ENCODE assay signal across 10 cellular contexts in the genomic region with DNA sequence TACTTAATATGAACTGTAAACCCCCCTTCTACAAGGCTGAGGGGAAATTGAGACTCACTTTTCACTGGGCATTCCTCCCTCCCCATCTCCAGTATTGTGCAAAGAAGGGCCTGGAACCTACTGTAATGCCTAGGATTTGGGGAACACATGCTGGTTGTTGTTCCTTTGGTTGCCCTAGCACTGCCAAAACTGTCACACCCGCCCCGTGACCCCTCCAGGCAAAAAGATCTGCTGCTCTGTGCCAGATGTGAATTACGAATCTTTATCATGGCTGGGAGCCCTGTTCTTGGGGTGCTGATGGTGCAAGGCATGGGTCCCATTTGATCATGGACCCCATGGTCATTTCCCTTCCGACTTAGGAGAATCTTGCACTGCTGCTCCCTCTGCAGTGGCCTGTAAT.
DNase-seq lines count a peak whose midpoint lies in the region; ATAC-seq and TF ChIP-seq lines count a peak whose summit lies in the region.
"Had no signal": no experiment of that assay in that cellular context is flagged by ENCODE, and none has a peak within 500 bp of the region (broad histone marks: within the 10 kb centered on the region; RNA-seq: fewer than 3 reads in every experiment).

No MANE protein-coding gene starts in this region.

- H3K36me3 ChIP-seq in ACC112 (ENCODE audit: insufficient read depth, low read length) (no peaks in the 10 kb centered on the region), IMR-90 (ENCODE audit: control insufficient read depth, insufficient read depth, low read length) (peaks cover 26% of the 10 kb centered on the region), BE2C (no peaks in the 10 kb centered on the region)

- H3K4me1 ChIP-seq in ACC112 (ENCODE audit: control insufficient read depth, insufficient read depth, low read length, unreplicated experiment) (peaks cover 60% of the 10 kb centered on the region), IMR-90 (ENCODE audit: control insufficient read depth, insufficient read depth, low read length) (peaks cover 27% of the 10 kb centered on the region), BE2C (no peaks in the 10 kb centered on the region)

- peak overlapping the region; percentile 17; the same call in 1 of the 2 replicates for H3K18ac ChIP-seq in IMR-90 (ENCODE audit: low read depth, low read length)

- H3K27me3 Mint-ChIP-seq in chondrocyte (ENCODE audit: low read depth) (no peaks in the 10 kb centered on the region), naive B cell (peaks cover 0 to 12% (median 0%) of the 10 kb centered on the region in 3 donors)

- H3K79me2 ChIP-seq in ACC112 (ENCODE audit: control insufficient read depth, insufficient read depth, low read length, unreplicated experiment), result no peaks in the 10 kb centered on the region

- peak overlapping the region; percentile 66 for H4K91ac ChIP-seq in IMR-90 (ENCODE audit: insufficient read depth, low read depth, low read length)

- H3K4ac ChIP-seq in IMR-90 (ENCODE audit: low read depth, low read length), result peak overlapping the region; percentile 80; the same call in 1 of the 2 replicates

- H3K79me1 ChIP-seq in IMR-90 (ENCODE audit: low read depth in 1 of 2, low read length in 2 of 2), result peaks cover 9 to 29% of the 10 kb centered on the region in 2 experiments; a peak in 3 of 4 replicates

- no peaks in the 10 kb centered on the region for H3K9me3 Mint-ChIP-seq in chondrocyte (ENCODE audit: low read depth)
- H3K9me3 Mint-ChIP-seq in naive B cell, result peaks cover 0 to 2% (median 0%) of the 10 kb centered on the region in 7 donors

- peak overlapping the region; percentile 55 for H2AK9ac ChIP-seq in IMR-90 (replicated peaks; ENCODE audit: low read depth, low read length, poor library complexity)

- BruUV-seq in IMR-90 (replicated peaks; lab: Mats Ljungman, UMichigan), result no TSS peak

- no peak for TF ChIP-seq RAD21 in IMR-90 (IDR thresholded peaks at IDR 0.05; ENCODE audit: low read length)

- H3K4me2 ChIP-seq in IMR-90 (ENCODE audit: low read depth, low read length), result no peak overlapping the region

- H3K56ac ChIP-seq in IMR-90 (ENCODE audit: extremely low read depth, insufficient read depth, low read length), result 0 out of 2 replicates have a peak overlapping the region, but pooled peaks have one; percentile 28

- peak overlapping the region; percentile 10 for H3K23ac ChIP-seq in IMR-90 (ENCODE audit: low read depth, low read length)

- H3K9ac ChIP-seq in IMR-90 (ENCODE audit: low read depth, low read length), result no peak overlapping the region

- H4K8ac ChIP-seq in IMR-90 (ENCODE audit: low read depth in 2 of 2, low read length in 2 of 2), result peak overlapping the region; percentile 20 to 79; a peak in 3 of 4 replicates

- H3K27ac Mint-ChIP-seq in chondrocyte (ENCODE audit: unreplicated experiment), result peak overlapping the region; percentile 76
- peak overlapping the region; percentile 98 to 100 (median 100) for H3K27ac Mint-ChIP-seq in naive B cell

- H3K36me3 Mint-ChIP-seq in chondrocyte (ENCODE audit: low read depth) (peaks cover 14% of the 10 kb centered on the region), naive B cell (no peaks in the 10 kb centered on the region)

- H3K14ac ChIP-seq in IMR-90 (replicated peaks; ENCODE audit: low read depth, low read length), result peak overlapping the region; percentile 73

- intact Hi-C loops in IMR-90 (cut with micrococcal nuclease), result no loop called here

- peak overlapping the region; percentile 67; the same call in 1 of the 2 replicates for H2BK20ac ChIP-seq in IMR-90 (ENCODE audit: low read depth, low read length)

- WGBS in IMR-90 (ENCODE audit: extremely low coverage in 2 of 2, insufficient read length in 1 of 2), 2 experiments, result 90% methylated on average over 2 of the region's 4 CpGs; no CpG with 5 or more reads in 1 of the 2 experiments

- H3K27me3 ChIP-seq in ACC112 (ENCODE audit: insufficient read depth, low read length) (no peaks in the 10 kb centered on the region), IMR-90 (ENCODE audit: control insufficient read depth, insufficient read depth, low read length) (no peaks in the 10 kb centered on the region), BE2C (no peaks in the 10 kb centered on the region)

- H3K4me1 Mint-ChIP-seq in chondrocyte (ENCODE audit: low read depth) (peaks cover 67% of the 10 kb centered on the region), naive B cell (peaks cover 38 to 63% (median 57%) of the 10 kb centered on the region in 3 donors)

- peak overlapping the region; percentile 86 for H2AK5ac ChIP-seq in IMR-90 (ENCODE audit: low read depth, low read length)

- TF ChIP-seq CTCF in IMR-90 (conservative IDR thresholded peaks at IDR 0.05; ENCODE audit: low read depth, low read length), result no peak
- no peak for TF ChIP-seq CTCF in chondrocyte (IDR thresholded peaks at IDR 0.05)
- no peak for TF ChIP-seq CTCF in BE2C (IDR thresholded peaks at IDR 0.05; ENCODE audit: low read depth, low read length)

- H3K4me3 Mint-ChIP-seq in chondrocyte (ENCODE audit: unreplicated experiment), result no peak overlapping the region
- peak overlapping the region in 4 of 8 donors; percentile 27 to 62 (median 56) for H3K4me3 Mint-ChIP-seq in naive B cell

- ATAC-seq in IMR-90 (ENCODE audit: low read depth), result no peak
- no peak for ATAC-seq in naive B cell (ENCODE audit: low read depth in 2 of 2)
- ATAC-seq in GM19452 (IDR thresholded peaks at IDR 0.05; ENCODE audit: unreplicated experiment), result no peak

- peaks cover 5% of the 10 kb centered on the region; the same call in 1 of the 2 replicates for H4K20me1 ChIP-seq in IMR-90 (ENCODE audit: insufficient read depth, low read length)

- peak overlapping the region; percentile 8 for H2BK5ac ChIP-seq in IMR-90 (ENCODE audit: low read depth, low read length, poor library complexity, severe bottlenecking)

- CTCF ChIA-PET in IMR-90 (lab: Yijun Ruan, JAX), result no interaction called here

- H3K9me3 ChIP-seq in IMR-90 (ENCODE audit: control insufficient read depth, insufficient read depth, low read length) (no peaks in the 10 kb centered on the region), BE2C (no peaks in the 10 kb centered on the region)

- peak overlapping the region; percentile 3; the same call in 1 of the 2 replicates for H3K4me3 ChIP-seq in ACC112 (ENCODE audit: low read depth, low read length)
- H3K4me3 ChIP-seq in IMR-90 (ENCODE audit: insufficient read depth, low read depth, low read length), result no peak overlapping the region
- H3K4me3 ChIP-seq in BE2C (ENCODE audit: low read depth, low read length), result no peak overlapping the region
- H3K4me3 ChIP-seq: SK-N-MC had no signal

- H2BK120ac ChIP-seq in IMR-90 (ENCODE audit: low read depth, low read length), result peak overlapping the region; percentile 33; the same call in 1 of the 2 replicates

- POLR2A ChIA-PET in IMR-90 (lab: Charles Lee; ENCODE audit: unreplicated experiment), result no interaction called here

- DNase-seq in IMR-90, result no peak
- DNase-seq in chondrocyte (ENCODE audit: low spot score), result no peak
- no peak for DNase-seq in naive B cell
- no peak for DNase-seq in dedifferentiated amniotic fluid mesenchymal stem cell (ENCODE audit: extremely low spot score)
- no peak for DNase-seq in BE2C
- DNase-seq in NCI-H187 (lab: John Stamatoyannopoulos, UW), result no peak
- DNase-seq: NCI-H1694 had no signal

- in situ Hi-C loops in IMR-90 (cut with MboI; ENCODE audit: low sequenced_read_pairs), result no loop called here

- H2BK15ac ChIP-seq in IMR-90 (ENCODE audit: low read depth, low read length), result peak overlapping the region; percentile 7; the same call in 1 of the 3 replicates

- no peak for TF ChIP-seq POLR2A in IMR-90 (IDR thresholded peaks at IDR 0.05; ENCODE audit: low read depth, low read length)

- no peak overlapping the region for H4K5ac ChIP-seq in IMR-90 (ENCODE audit: low read depth, low read length)

- dilution Hi-C loops in IMR-90 (cut with HindIII; ENCODE audit: low sequenced_read_pairs, unreplicated experiment), result no loop called here

- peaks cover 24% of the 10 kb centered on the region for H3K9me1 ChIP-seq in IMR-90 (ENCODE audit: insufficient read depth, low read length)

- H3K27ac ChIP-seq in ACC112 (ENCODE audit: low read depth, low read length) (peak overlapping the region; percentile 94), IMR-90 (ENCODE audit: insufficient read depth, low read length) (0 out of 2 replicates have a peak overlapping the region, but pooled peaks have one; percentile 29)

- H2AFZ ChIP-seq in ACC112 (ENCODE audit: low read length, unreplicated experiment), result no peak overlapping the region
- H2AFZ ChIP-seq in IMR-90 (replicated peaks; ENCODE audit: low read length, poor library complexity), result no peak overlapping the region

TF ChIP-seq in IMR-90, 13 proteins besides CTCF, POLR2A, EP300 and RAD21:
- TF ChIP-seq RFX5 (IDR thresholded peaks at IDR 0.05; ENCODE audit: low read depth, low read length), result no peak
- TF ChIP-seq MAFK (IDR thresholded peaks at IDR 0.05; ENCODE audit: low read depth, low read length), result no peak
- TF ChIP-seq NFE2L2 (IDR thresholded peaks at IDR 0.05; ENCODE audit: low read depth, low read length), result no peak
- no peak for TF ChIP-seq MXI1 (IDR thresholded peaks at IDR 0.05; ENCODE audit: borderline replicate concordance, low read depth, low read length)
- no peak for TF ChIP-seq BHLHE40 (IDR thresholded peaks at IDR 0.05; ENCODE audit: low read depth, low read length)
- TF ChIP-seq MAZ (IDR thresholded peaks at IDR 0.05; ENCODE audit: borderline replicate concordance, low read depth, low read length), result no peak
- TF ChIP-seq, protein P1, sequence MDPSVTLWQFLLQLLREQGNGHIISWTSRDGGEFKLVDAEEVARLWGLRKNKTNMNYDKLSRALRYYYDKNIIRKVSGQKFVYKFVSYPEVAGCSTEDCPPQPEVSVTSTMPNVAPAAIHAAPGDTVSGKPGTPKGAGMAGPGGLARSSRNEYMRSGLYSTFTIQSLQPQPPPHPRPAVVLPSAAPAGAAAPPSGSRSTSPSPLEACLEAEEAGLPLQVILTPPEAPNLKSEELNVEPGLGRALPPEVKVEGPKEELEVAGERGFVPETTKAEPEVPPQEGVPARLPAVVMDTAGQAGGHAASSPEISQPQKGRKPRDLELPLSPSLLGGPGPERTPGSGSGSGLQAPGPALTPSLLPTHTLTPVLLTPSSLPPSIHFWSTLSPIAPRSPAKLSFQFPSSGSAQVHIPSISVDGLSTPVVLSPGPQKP (IDR thresholded peaks at IDR 0.05; ENCODE audit: borderline replicate concordance, low read depth, low read length), result no peak
- no peak for TF ChIP-seq SMC3 (IDR thresholded peaks at IDR 0.05; ENCODE audit: low read depth, low read length)
